In genomic region chr20:48283470-48284110, GRCh38 we compare ENCODE assay signal across 1 cellular context.
TF ChIP-seq lines count a peak whose summit lies in the region.

No MANE protein-coding gene starts in this region.

TF ChIP-seq in HepG2, 621 proteins besides CTCF, POLR2A, EP300 and RAD21 (continued from another document and continues in another):
- TF ChIP-seq SOX6 (IDR thresholded peaks at IDR 0.05) (no peak), SOX6 (CRISPR knock-in tag; IDR thresholded peaks at IDR 0.05) (peak; percentile 72), FOXP1 (IDR thresholded peaks at IDR 0.05) (no peak), FOXP1 (CRISPR knock-in tag; IDR thresholded peaks at IDR 0.05) (peak; percentile 51; the same call in 1 of the 2 replicates), RARA (CRISPR knock-in tag; IDR thresholded peaks at IDR 0.05) (peak; percentile 89), ZNF260 (CRISPR knock-in tag; IDR thresholded peaks at IDR 0.05; ENCODE audit: borderline replicate concordance, low read depth) (no peak), HOXA9 (CRISPR knock-in tag; IDR thresholded peaks at IDR 0.05; ENCODE audit: borderline replicate concordance) (peak; percentile 92), SOX13 (IDR thresholded peaks at IDR 0.05) (no peak), SOX13 (CRISPR knock-in tag; conservative IDR thresholded peaks at IDR 0.05 in 1 of 2, IDR thresholded peaks at IDR 0.05 in 1 of 2) (peak in 1 of 2 experiments; percentile 64; a peak in 2 of 4 replicates), ZNF329 (CRISPR knock-in tag; IDR thresholded peaks at IDR 0.05; ENCODE audit: low read depth) (0 out of 2 replicates have a peak, but pooled peaks have one; percentile 43), MNT (IDR thresholded peaks at IDR 0.05) (peak; percentile 96), KLF11 (CRISPR knock-in tag; IDR thresholded peaks at IDR 0.05) (peak; percentile 91; the same call in 1 of the 2 replicates), ZFP41 (CRISPR knock-in tag; IDR thresholded peaks at IDR 0.05; ENCODE audit: borderline replicate concordance) (0 out of 2 replicates have a peak, but pooled peaks have one; percentile 61), FOXA1 (IDR thresholded peaks at IDR 0.05) (no peak), FOXA1 (CRISPR knock-in tag; IDR thresholded peaks at IDR 0.05) (peak; percentile 34; the same call in 1 of the 2 replicates), DR1 (CRISPR knock-in tag; IDR thresholded peaks at IDR 0.05) (no peak), BCL6 (CRISPR knock-in tag; IDR thresholded peaks at IDR 0.05) (peak; percentile 35), THAP11 (CRISPR knock-in tag; IDR thresholded peaks at IDR 0.05) (peak; percentile 59), MEF2D (CRISPR knock-in tag; IDR thresholded peaks at IDR 0.05) (no peak; the same call in 1 of the 2 replicates), MXD1 (CRISPR knock-in tag; IDR thresholded peaks at IDR 0.05) (peak; percentile 43; the same call in 1 of the 2 replicates), JARID2 (CRISPR knock-in tag; IDR thresholded peaks at IDR 0.05; ENCODE audit: insufficient replicate concordance) (no peak), MAFK (conservative IDR thresholded peaks at IDR 0.05 in 1 of 2, IDR thresholded peaks at IDR 0.05 in 1 of 2; ENCODE audit: low read length in 2 of 2) (0 out of 4 replicates have a peak, but pooled peaks of 1 of the 2 experiments have one; percentile 24), FOXO1 (CRISPR knock-in tag; IDR thresholded peaks at IDR 0.05) (peak; percentile 36; the same call in 1 of the 2 replicates), ZGPAT (CRISPR knock-in tag; IDR thresholded peaks at IDR 0.05) (peak; percentile 70), KLF16 (CRISPR knock-in tag; IDR thresholded peaks at IDR 0.05) (peak; percentile 72 to 88; a peak in 2 of 4 replicates), ZNF557 (CRISPR knock-in tag; IDR thresholded peaks at IDR 0.05) (0 out of 2 replicates have a peak, but pooled peaks have one; percentile 76), GFI1 (CRISPR knock-in tag; IDR thresholded peaks at IDR 0.05; ENCODE audit: borderline replicate concordance) (no peak), ZKSCAN8 (CRISPR knock-in tag; IDR thresholded peaks at IDR 0.05; ENCODE audit: borderline replicate concordance) (peak; percentile 27; the same call in 1 of the 2 replicates), ZBTB38 (CRISPR knock-in tag; IDR thresholded peaks at IDR 0.05) (peak; percentile 50; the same call in 1 of the 2 replicates), YY1 (IDR thresholded peaks at IDR 0.05; ENCODE audit: insufficient read depth, insufficient replicate concordance, low read depth, low read length) (peak; percentile 19), ZNF891 (CRISPR knock-in tag; IDR thresholded peaks at IDR 0.05) (peak; percentile 54; the same call in 1 of the 2 replicates), ZNF589 (CRISPR knock-in tag; conservative IDR thresholded peaks at IDR 0.05) (peak; percentile 90; the same call in 1 of the 2 replicates), TBX3 (IDR thresholded peaks at IDR 0.05; ENCODE audit: borderline replicate concordance) (peak; percentile 56; the same call in 1 of the 2 replicates), GATAD2A (CRISPR knock-in tag; IDR thresholded peaks at IDR 0.05) (peak; percentile 72), DMAP1 (CRISPR knock-in tag; IDR thresholded peaks at IDR 0.05) (0 out of 2 replicates have a peak, but pooled peaks have one; percentile 44), KDM2A (CRISPR knock-in tag; IDR thresholded peaks at IDR 0.05; ENCODE audit: borderline replicate concordance, low read depth) (peak; percentile 47; the same call in 1 of the 2 replicates), ZNF747 (CRISPR knock-in tag; IDR thresholded peaks at IDR 0.05; ENCODE audit: borderline replicate concordance) (peak; percentile 37; the same call in 1 of the 2 replicates), ZSCAN31 (CRISPR knock-in tag; IDR thresholded peaks at IDR 0.05; ENCODE audit: low read depth) (no peak), MXI1 (IDR thresholded peaks at IDR 0.05; ENCODE audit: borderline replicate concordance, low read depth, low read length) (peak; percentile 82; the same call in 1 of the 3 replicates)
- TF ChIP-seq, protein P1, sequence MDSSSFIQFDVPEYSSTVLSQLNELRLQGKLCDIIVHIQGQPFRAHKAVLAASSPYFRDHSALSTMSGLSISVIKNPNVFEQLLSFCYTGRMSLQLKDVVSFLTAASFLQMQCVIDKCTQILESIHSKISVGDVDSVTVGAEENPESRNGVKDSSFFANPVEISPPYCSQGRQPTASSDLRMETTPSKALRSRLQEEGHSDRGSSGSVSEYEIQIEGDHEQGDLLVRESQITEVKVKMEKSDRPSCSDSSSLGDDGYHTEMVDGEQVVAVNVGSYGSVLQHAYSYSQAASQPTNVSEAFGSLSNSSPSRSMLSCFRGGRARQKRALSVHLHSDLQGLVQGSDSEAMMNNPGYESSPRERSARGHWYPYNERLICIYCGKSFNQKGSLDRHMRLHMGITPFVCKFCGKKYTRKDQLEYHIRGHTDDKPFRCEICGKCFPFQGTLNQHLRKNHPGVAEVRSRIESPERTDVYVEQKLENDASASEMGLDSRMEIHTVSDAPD (CRISPR knock-in tag; IDR thresholded peaks at IDR 0.05): no peak
- TF ChIP-seq, protein P2, sequence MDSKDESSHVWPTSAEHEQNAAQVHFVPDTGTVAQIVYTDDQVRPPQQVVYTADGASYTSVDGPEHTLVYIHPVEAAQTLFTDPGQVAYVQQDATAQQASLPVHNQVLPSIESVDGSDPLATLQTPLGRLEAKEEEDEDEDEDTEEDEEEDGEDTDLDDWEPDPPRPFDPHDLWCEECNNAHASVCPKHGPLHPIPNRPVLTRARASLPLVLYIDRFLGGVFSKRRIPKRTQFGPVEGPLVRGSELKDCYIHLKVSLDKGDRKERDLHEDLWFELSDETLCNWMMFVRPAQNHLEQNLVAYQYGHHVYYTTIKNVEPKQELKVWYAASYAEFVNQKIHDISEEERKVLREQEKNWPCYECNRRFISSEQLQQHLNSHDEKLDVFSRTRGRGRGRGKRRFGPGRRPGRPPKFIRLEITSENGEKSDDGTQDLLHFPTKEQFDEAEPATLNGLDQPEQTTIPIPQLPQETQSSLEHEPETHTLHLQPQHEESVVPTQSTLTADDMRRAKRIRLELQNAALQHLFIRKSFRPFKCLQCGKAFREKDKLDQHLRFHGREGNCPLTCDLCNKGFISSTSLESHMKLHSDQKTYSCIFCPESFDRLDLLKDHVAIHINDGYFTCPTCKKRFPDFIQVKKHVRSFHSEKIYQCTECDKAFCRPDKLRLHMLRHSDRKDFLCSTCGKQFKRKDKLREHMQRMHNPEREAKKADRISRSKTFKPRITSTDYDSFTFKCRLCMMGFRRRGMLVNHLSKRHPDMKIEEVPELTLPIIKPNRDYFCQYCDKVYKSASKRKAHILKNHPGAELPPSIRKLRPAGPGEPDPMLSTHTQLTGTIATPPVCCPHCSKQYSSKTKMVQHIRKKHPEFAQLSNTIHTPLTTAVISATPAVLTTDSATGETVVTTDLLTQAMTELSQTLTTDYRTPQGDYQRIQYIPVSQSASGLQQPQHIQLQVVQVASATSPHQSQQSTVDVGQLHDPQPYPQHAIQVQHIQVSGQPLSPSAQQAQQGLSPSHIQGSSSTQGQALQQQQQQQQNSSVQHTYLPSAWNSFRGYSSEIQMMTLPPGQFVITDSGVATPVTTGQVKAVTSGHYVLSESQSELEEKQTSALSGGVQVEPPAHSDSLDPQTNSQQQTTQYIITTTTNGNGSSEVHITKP (CRISPR knock-in tag; IDR thresholded peaks at IDR 0.05; ENCODE audit: low read depth): peak; percentile 81
- TF ChIP-seq, protein P3, sequence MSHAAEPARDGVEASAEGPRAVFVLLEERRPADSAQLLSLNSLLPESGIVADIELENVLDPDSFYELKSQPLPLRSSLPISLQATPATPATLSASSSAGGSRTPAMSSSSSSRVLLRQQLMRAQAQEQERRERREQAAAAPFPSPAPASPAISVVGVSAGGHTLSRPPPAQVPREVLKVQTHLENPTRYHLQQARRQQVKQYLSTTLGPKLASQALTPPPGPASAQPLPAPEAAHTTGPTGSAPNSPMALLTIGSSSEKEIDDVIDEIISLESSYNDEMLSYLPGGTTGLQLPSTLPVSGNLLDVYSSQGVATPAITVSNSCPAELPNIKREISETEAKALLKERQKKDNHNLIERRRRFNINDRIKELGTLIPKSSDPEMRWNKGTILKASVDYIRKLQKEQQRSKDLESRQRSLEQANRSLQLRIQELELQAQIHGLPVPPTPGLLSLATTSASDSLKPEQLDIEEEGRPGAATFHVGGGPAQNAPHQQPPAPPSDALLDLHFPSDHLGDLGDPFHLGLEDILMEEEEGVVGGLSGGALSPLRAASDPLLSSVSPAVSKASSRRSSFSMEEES (CRISPR knock-in tag; IDR thresholded peaks at IDR 0.05): peak; percentile 89
- TF ChIP-seq, protein P4, sequence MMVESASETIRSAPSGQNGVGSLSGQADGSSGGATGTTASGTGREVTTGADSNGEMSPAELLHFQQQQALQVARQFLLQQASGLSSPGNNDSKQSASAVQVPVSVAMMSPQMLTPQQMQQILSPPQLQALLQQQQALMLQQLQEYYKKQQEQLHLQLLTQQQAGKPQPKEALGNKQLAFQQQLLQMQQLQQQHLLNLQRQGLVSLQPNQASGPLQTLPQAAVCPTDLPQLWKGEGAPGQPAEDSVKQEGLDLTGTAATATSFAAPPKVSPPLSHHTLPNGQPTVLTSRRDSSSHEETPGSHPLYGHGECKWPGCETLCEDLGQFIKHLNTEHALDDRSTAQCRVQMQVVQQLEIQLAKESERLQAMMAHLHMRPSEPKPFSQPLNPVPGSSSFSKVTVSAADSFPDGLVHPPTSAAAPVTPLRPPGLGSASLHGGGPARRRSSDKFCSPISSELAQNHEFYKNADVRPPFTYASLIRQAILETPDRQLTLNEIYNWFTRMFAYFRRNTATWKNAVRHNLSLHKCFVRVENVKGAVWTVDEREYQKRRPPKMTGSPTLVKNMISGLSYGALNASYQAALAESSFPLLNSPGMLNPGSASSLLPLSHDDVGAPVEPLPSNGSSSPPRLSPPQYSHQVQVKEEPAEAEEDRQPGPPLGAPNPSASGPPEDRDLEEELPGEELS (CRISPR knock-in tag; IDR thresholded peaks at IDR 0.05): peak; percentile 51; the same call in 1 of the 2 replicates
- TF ChIP-seq, protein P5, sequence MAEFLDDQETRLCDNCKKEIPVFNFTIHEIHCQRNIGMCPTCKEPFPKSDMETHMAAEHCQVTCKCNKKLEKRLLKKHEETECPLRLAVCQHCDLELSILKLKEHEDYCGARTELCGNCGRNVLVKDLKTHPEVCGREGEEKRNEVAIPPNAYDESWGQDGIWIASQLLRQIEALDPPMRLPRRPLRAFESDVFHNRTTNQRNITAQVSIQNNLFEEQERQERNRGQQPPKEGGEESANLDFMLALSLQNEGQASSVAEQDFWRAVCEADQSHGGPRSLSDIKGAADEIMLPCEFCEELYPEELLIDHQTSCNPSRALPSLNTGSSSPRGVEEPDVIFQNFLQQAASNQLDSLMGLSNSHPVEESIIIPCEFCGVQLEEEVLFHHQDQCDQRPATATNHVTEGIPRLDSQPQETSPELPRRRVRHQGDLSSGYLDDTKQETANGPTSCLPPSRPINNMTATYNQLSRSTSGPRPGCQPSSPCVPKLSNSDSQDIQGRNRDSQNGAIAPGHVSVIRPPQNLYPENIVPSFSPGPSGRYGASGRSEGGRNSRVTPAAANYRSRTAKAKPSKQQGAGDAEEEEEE (CRISPR knock-in tag; IDR thresholded peaks at IDR 0.05; ENCODE audit: borderline replicate concordance): no peak
- TF ChIP-seq, protein P6, sequence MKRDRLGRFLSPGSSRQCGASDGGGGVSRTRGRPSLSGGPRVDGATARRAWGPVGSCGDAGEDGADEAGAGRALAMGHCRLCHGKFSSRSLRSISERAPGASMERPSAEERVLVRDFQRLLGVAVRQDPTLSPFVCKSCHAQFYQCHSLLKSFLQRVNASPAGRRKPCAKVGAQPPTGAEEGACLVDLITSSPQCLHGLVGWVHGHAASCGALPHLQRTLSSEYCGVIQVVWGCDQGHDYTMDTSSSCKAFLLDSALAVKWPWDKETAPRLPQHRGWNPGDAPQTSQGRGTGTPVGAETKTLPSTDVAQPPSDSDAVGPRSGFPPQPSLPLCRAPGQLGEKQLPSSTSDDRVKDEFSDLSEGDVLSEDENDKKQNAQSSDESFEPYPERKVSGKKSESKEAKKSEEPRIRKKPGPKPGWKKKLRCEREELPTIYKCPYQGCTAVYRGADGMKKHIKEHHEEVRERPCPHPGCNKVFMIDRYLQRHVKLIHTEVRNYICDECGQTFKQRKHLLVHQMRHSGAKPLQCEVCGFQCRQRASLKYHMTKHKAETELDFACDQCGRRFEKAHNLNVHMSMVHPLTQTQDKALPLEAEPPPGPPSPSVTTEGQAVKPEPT (CRISPR knock-in tag; IDR thresholded peaks at IDR 0.05; ENCODE audit: low read depth): 0 out of 2 replicates have a peak, but pooled peaks have one; percentile 36
